11 cellular contexts compared by ENCODE assay signal in the genomic region with DNA sequence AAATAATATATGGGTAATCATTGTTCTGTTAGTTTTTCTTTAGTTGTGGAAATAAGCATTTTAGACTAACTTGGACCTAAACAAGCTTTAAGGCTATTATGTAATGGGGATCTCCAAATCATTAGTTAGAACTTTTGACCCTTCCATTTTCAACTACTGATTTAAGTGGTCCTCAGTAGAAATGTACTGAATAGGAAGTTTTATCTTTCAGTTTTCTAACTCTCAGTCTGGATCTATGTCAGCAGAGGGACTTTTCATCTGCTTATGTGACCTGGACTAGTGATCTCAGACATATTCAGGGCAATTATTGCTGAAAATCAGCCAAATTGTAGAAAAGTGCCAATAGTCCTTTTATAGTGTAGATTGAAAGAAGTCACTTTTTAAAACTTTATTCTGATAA. TPM values are rescaled to one million over a fixed set of nuclear protein-coding genes. Genes with fewer than 3 reads are reported as not detected.
A peak's percentile ranks its signal among the peaks of the same experiment; 100 is the strongest.
DNase-seq lines count a peak whose midpoint lies in the region; ATAC-seq lines count a peak whose summit lies in the region.
"Had no signal": no experiment of that assay in that cellular context is flagged by ENCODE, and none has a peak within 500 bp of the region (broad histone marks: within the 10 kb centered on the region; RNA-seq: fewer than 3 reads in every experiment).

No MANE protein-coding gene starts in this region.

- H3K79me2 ChIP-seq in trophoblast cell (ENCODE audit: control insufficient read depth, insufficient read depth, low read length, poor library complexity) = no peaks in the 10 kb centered on the region

- ATAC-seq in GM18867 (IDR thresholded peaks at IDR 0.05; ENCODE audit: unreplicated experiment) (peak; percentile 66), GM21526 (IDR thresholded peaks at IDR 0.05; ENCODE audit: low FRiP score, unreplicated experiment) (peak; percentile 47), HG03103 (IDR thresholded peaks at IDR 0.05; ENCODE audit: low read depth, unreplicated experiment) (peak; percentile 62)

- no peak overlapping the region for H2BK15ac ChIP-seq in mesenchymal stem cell (ENCODE audit: low read depth, poor library complexity, severe bottlenecking)

- no peak overlapping the region for H4K8ac ChIP-seq in mesenchymal stem cell (ENCODE audit: low read length)
- no peak overlapping the region for H4K8ac ChIP-seq in trophoblast cell (ENCODE audit: low read depth, low read length)

- H3K14ac ChIP-seq in mesenchymal stem cell (ENCODE audit: low read length in 2 of 2) (no peak overlapping the region), trophoblast cell (ENCODE audit: low read length) (no peak overlapping the region)

- no peak overlapping the region for H2AFZ ChIP-seq in mesenchymal stem cell (ENCODE audit: low read depth, low read length)
- H2AFZ ChIP-seq in trophoblast cell (ENCODE audit: insufficient read depth, low read length, poor library complexity) = no peak overlapping the region

- no peak overlapping the region for H3K4me2 ChIP-seq in mesenchymal stem cell (ENCODE audit: low read length, poor library complexity, severe bottlenecking)
- no peak overlapping the region for H3K4me2 ChIP-seq in trophoblast cell (ENCODE audit: low read length)

- H3K9ac ChIP-seq in mesenchymal stem cell (ENCODE audit: low read length) = peak overlapping the region; percentile 57
- no peak overlapping the region for H3K9ac ChIP-seq in trophoblast cell (ENCODE audit: low read length)

- H3K4me3 ChIP-seq in mesenchymal stem cell (ENCODE audit: insufficient read depth in 1 of 2, low read depth in 1 of 2, low read length in 2 of 2) = no peak overlapping the region
- H3K4me3 ChIP-seq in MG63 = no peak overlapping the region
- no peak overlapping the region for H3K4me3 ChIP-seq in trophoblast cell (ENCODE audit: low read depth, low read length)
- H3K4me3 ChIP-seq: left ventricle myocardium inferior had no signal

- H2BK5ac ChIP-seq in mesenchymal stem cell (ENCODE audit: low read depth, low read length, poor library complexity, severe bottlenecking) (no peak overlapping the region), trophoblast cell (ENCODE audit: low read depth, low read length, poor library complexity) (no peak overlapping the region)

- H2BK12ac ChIP-seq in mesenchymal stem cell (ENCODE audit: low read length in 2 of 2) (no peak overlapping the region), trophoblast cell (ENCODE audit: low read length) (no peak overlapping the region)

- DNase-seq in mesenchymal stem cell (no peak), NCI-H2081 (lab: John Stamatoyannopoulos, UW) (no peak), MG63 (no peak), trophoblast cell (no peak)
- DNase-seq: DMS153, H7, left ventricle myocardium inferior, NCI-H82 had no signal

- H3K27me3 ChIP-seq in mesenchymal stem cell (ENCODE audit: control insufficient read depth in 1 of 2, insufficient read depth in 1 of 2, low read length in 2 of 2) (no peaks in the 10 kb centered on the region), MG63 (no peaks in the 10 kb centered on the region), trophoblast cell (ENCODE audit: insufficient read depth, low read length) (no peaks in the 10 kb centered on the region)

- no peak overlapping the region for H3K23ac ChIP-seq in mesenchymal stem cell (ENCODE audit: low read length in 2 of 2)
- no peak overlapping the region for H3K23ac ChIP-seq in trophoblast cell (ENCODE audit: low read length)

- H3K36me3 ChIP-seq in mesenchymal stem cell (ENCODE audit: control insufficient read depth in 1 of 2, insufficient read depth in 2 of 2, low read depth in 1 of 2, low read length in 2 of 2) (peaks cover 25 to 77% of the 10 kb centered on the region in 2 experiments), MG63 (peaks cover 65% of the 10 kb centered on the region), trophoblast cell (ENCODE audit: control insufficient read depth in 1 of 2, insufficient read depth in 2 of 2, low read length in 2 of 2) (peaks cover 17 to 35% of the 10 kb centered on the region in 2 experiments)

- H4K12ac ChIP-seq in trophoblast cell (ENCODE audit: low read depth, low read length) = no peak overlapping the region

- H3K27ac ChIP-seq in mesenchymal stem cell (ENCODE audit: low read length, poor library complexity, severe bottlenecking) (no peak overlapping the region), trophoblast cell (ENCODE audit: low read depth, low read length) (no peak overlapping the region)
- H3K27ac ChIP-seq: left ventricle myocardium inferior had no signal

- H3K79me1 ChIP-seq in mesenchymal stem cell (replicated peaks; ENCODE audit: low read length, poor library complexity, severe bottlenecking) (peaks cover 38% of the 10 kb centered on the region), trophoblast cell (ENCODE audit: low read length) (no peaks in the 10 kb centered on the region)

- H2AK5ac ChIP-seq in mesenchymal stem cell (ENCODE audit: low read length, severe bottlenecking) = no peak overlapping the region
- no peak overlapping the region for H2AK5ac ChIP-seq in trophoblast cell (ENCODE audit: low read length)

- no peak overlapping the region for H2BK120ac ChIP-seq in mesenchymal stem cell (ENCODE audit: low read depth, low read length)
- no peak overlapping the region for H2BK120ac ChIP-seq in trophoblast cell (ENCODE audit: insufficient read depth, low read length, poor library complexity)

- H3K4ac ChIP-seq in mesenchymal stem cell (ENCODE audit: low read depth in 1 of 2, low read length in 2 of 2) (no peak overlapping the region), trophoblast cell (ENCODE audit: low read depth, low read length) (no peak overlapping the region)

- no peaks in the 10 kb centered on the region for H3K9me3 ChIP-seq in mesenchymal stem cell (ENCODE audit: control insufficient read depth, low read length)
- H3K9me3 ChIP-seq in MG63 = no peaks in the 10 kb centered on the region
- H3K9me3 ChIP-seq in trophoblast cell (ENCODE audit: insufficient read depth, low read depth, low read length) = no peaks in the 10 kb centered on the region
- H3K9me3 ChIP-seq: left ventricle myocardium inferior had no signal

- H3K4me1 ChIP-seq in mesenchymal stem cell (ENCODE audit: control insufficient read depth, insufficient read depth, low read depth, low read length) (no peaks in the 10 kb centered on the region), trophoblast cell (ENCODE audit: control insufficient read depth in 1 of 2, insufficient read depth in 2 of 2, low read length in 2 of 2) (no peaks in the 10 kb centered on the region)
- H3K4me1 ChIP-seq: left ventricle myocardium inferior had no signal

- no peak overlapping the region for H3K18ac ChIP-seq in mesenchymal stem cell (ENCODE audit: low read depth in 1 of 2, low read length in 2 of 2)
- H3K18ac ChIP-seq in trophoblast cell (ENCODE audit: low read length) = no peak overlapping the region

- H4K91ac ChIP-seq in mesenchymal stem cell (ENCODE audit: low read length) (no peak overlapping the region), trophoblast cell (ENCODE audit: low read depth, low read length) (no peak overlapping the region)

RNA-seq across cellular contexts. Expression of a gene that starts 56.0 kb away (rescaled TPM):
- 1.4 TPM for polyA plus RNA-seq in mesenchymal stem cell (2013, experiment 1 of 2)
- 1.5 TPM for polyA plus RNA-seq in mesenchymal stem cell (2013, experiment 2 of 2)
- 3.2 and 4.9 TPM in 2 replicates for total RNA-seq in MG63 (2014; rRNA removed; shearing (Covaris generic); ENCODE audit: low replicate concordance)
- 7.6 and 7.7 TPM in 2 replicates for polyA plus RNA-seq in trophoblast cell (2013)

RNA-seq across cellular contexts. Expression of a gene that starts 56.2 kb away (rescaled TPM):
- 6.4 TPM for polyA plus RNA-seq in mesenchymal stem cell (2013, experiment 1 of 2)
- 6.7 TPM for polyA plus RNA-seq in mesenchymal stem cell (2013, experiment 2 of 2)
- 3.9 and 8.6 TPM in 2 replicates for total RNA-seq in MG63 (2014; rRNA removed; shearing (Covaris generic); ENCODE audit: low replicate concordance)
- 6.4 and 7.5 TPM in 2 replicates for polyA plus RNA-seq in trophoblast cell (2013)
